In genomic region chr15:30470594-30471365, GRCh38 we compare ENCODE assay signal across 8 cellular contexts. TPM values are rescaled to one million over a fixed set of nuclear protein-coding genes. Genes with fewer than 3 reads are reported as not detected.
A peak's percentile ranks its signal among the peaks of the same experiment; 100 is the strongest.
DNase-seq lines count a peak whose midpoint lies in the region; ATAC-seq and TF ChIP-seq lines count a peak whose summit lies in the region.
"Not testable (repeated sequence)": the region's sequence is repeated elsewhere in the genome, so short reads cannot be mapped to it uniquely, and the experiment has no call there.

No MANE protein-coding gene starts in this region.

- not testable (repeated sequence) for H3K4me3 Mint-ChIP-seq in nephron progenitor cell

- TF ChIP-seq CTCF in AG04450 (IDR thresholded peaks at IDR 0.05; ENCODE audit: low read depth, low read length); Panc1 (IDR thresholded peaks at IDR 0.05); epithelial cell of proximal tubule (conservative IDR thresholded peaks at IDR 0.05; ENCODE audit: low read depth, low read length); nephron progenitor cell (IDR thresholded peaks at IDR 0.05): not testable (repeated sequence)

- in situ Hi-C loops in Panc1 (cut with HindIII; ENCODE audit: low pct_unique_long_range_greater_than_20kb, low sequenced_read_pairs), result not testable (repeated sequence)

- not testable (repeated sequence) for H3K9me3 Mint-ChIP-seq in nephron progenitor cell

- not testable (repeated sequence) for H3K4me1 Mint-ChIP-seq in nephron progenitor cell

- not testable (repeated sequence) for H3K27me3 ChIP-seq in AG04450 (ENCODE audit: control insufficient read depth, insufficient read depth, low read length); Panc1 (ENCODE audit: control insufficient read depth, insufficient read depth, low read length)

- H3K4me3 ChIP-seq in AG04450 (ENCODE audit: low read depth, low read length) (peak overlapping the region; percentile 34; the same call in 1 of the 2 replicates), Panc1 (ENCODE audit: low read depth in 2 of 2, low read length in 2 of 2) (peak overlapping the region in 1 of 2 experiments; percentile 24; a peak in 2 of 4 replicates), epithelial cell of proximal tubule (ENCODE audit: low read depth, low read length) (peak overlapping the region; percentile 26)

- CTCF ChIA-PET in AG04450 (lab: Charles Lee); Panc1 (lab: Charles Lee): not testable (repeated sequence)

- not testable (repeated sequence) for H3K36me3 ChIP-seq in Panc1 (ENCODE audit: control insufficient read depth, insufficient read depth, low read length)

- intact Hi-C loops in Panc1 (cut with micrococcal nuclease; ENCODE audit: unreplicated experiment), result not testable (repeated sequence)

- H3K36me3 Mint-ChIP-seq in nephron progenitor cell (ENCODE audit: low read depth), result not testable (repeated sequence)

- POLR2A ChIA-PET in AG04450 (lab: Yijun Ruan, JAX); Panc1 (lab: Charles Lee): not testable (repeated sequence)

- not testable (repeated sequence) for H3K4me1 ChIP-seq in Panc1 (ENCODE audit: control insufficient read depth, insufficient read depth, low read length)

- DNase-seq in AG04450 (ENCODE audit: low read depth, low spot score); Panc1 (ENCODE audit: low read depth, low spot score); epithelial cell of proximal tubule (ENCODE audit: low read depth): not testable (repeated sequence)
- DNase-seq in activated T-cell treated with anti-CD3 and anti-CD28 coated beads for 48 hours (ENCODE audit: low read depth) (peak; percentile 62), nephron progenitor cell (peak; percentile 56)
- DNase-seq in stimulated activated CD8-positive, alpha-beta memory T cell treated with anti-CD3 and anti-CD28 coated beads, Interleukin-12 subunit alpha, Interleukin-12 subunit beta, amount 100 ng/mL, for 24 hours (ENCODE audit: extremely low read depth), result peak; percentile 3

- not testable (repeated sequence) for H3K27ac Mint-ChIP-seq in nephron progenitor cell

- ATAC-seq in GM19397 (IDR thresholded peaks at IDR 0.05; ENCODE audit: unreplicated experiment) (peak; percentile 74), HG02938 (IDR thresholded peaks at IDR 0.05; ENCODE audit: unreplicated experiment) (peak; percentile 72), Panc1 (peak; percentile 98)

- H3K27me3 Mint-ChIP-seq in nephron progenitor cell (ENCODE audit: low read depth, poor library complexity), result not testable (repeated sequence)

- not testable (repeated sequence) for H3K27ac ChIP-seq in AG04450 (ENCODE audit: low read depth, low read length); Panc1 (ENCODE audit: low read length)

- BruUV-seq in Panc1 (replicated peaks; lab: Mats Ljungman, UMichigan), result not testable (repeated sequence)

- H3K9me3 ChIP-seq in AG04450 (ENCODE audit: control insufficient read depth, insufficient read depth, low read length); Panc1 (ENCODE audit: control insufficient read depth, insufficient read depth, low read depth, low read length): not testable (repeated sequence)

RNA-seq across cellular contexts. Expression of gene GOLGA8R, which starts 56.7 kb away (rescaled TPM):
- 0.73 and 0.74 TPM in 2 replicates for polyA plus RNA-seq in AG04450 (2011; rRNA removed)
- polyA minus RNA-seq in AG04450 (2011; rRNA and poly(A)+ RNA removed), result 0.83 and 0.96 TPM in 2 replicates
- total RNA-seq in Panc1 (2021; ENCODE audit: unreplicated experiment) (0.80 TPM), epithelial cell of proximal tubule (0.22 TPM in 1 of 2 replicates, not detected in the other)
- polyA plus RNA-seq in Panc1 (2012; ENCODE audit: insufficient read length), result 1.7 TPM
